1 cellular context compared by ENCODE assay signal in genomic region chr10:14878266-14879054, GRCh38.
TF ChIP-seq lines count a peak whose summit lies in the region.

Gene SUV39H2 (plus strand): TSS chr10:14878866. CDS start chr10:14878889, 23 bp downstream.

TF ChIP-seq in K562, 482 proteins besides CTCF, POLR2A, EP300 and RAD21 (continued from another document and continues in another):
- peak; percentile 94 for TF ChIP-seq MGA (IDR thresholded peaks at IDR 0.05)
- no peak for TF ChIP-seq FOXA1 (IDR thresholded peaks at IDR 0.05; ENCODE audit: borderline replicate concordance)
- TF ChIP-seq ETV5 (CRISPR knock-in tag; IDR thresholded peaks at IDR 0.05; ENCODE audit: low read depth): peak; percentile 44
- TF ChIP-seq RFX5 (IDR thresholded peaks at IDR 0.05; ENCODE audit: low read depth, low read length): no peak
- TF ChIP-seq NFE2L1 (tag; IDR thresholded peaks at IDR 0.05; ENCODE audit: borderline replicate concordance, low read depth): no peak
- no peak for TF ChIP-seq HOXB6 (CRISPR knock-in tag; IDR thresholded peaks at IDR 0.05; ENCODE audit: borderline replicate concordance)
- peak; percentile 74 for TF ChIP-seq MEIS2 (IDR thresholded peaks at IDR 0.05; ENCODE audit: partially characterized antibody)
- no peak for TF ChIP-seq ZNF57 (CRISPR knock-in tag; IDR thresholded peaks at IDR 0.05)
- peak; percentile 20 for TF ChIP-seq CHD1 (IDR thresholded peaks at IDR 0.05; ENCODE audit: low read length)
- TF ChIP-seq PHF20 (IDR thresholded peaks at IDR 0.05; ENCODE audit: partially characterized antibody): peak; percentile 59
- TF ChIP-seq ATF4 (CRISPR knock-in tag; IDR thresholded peaks at IDR 0.05): no peak
- peak; percentile 32 for TF ChIP-seq ETS1 (conservative IDR thresholded peaks at IDR 0.05; ENCODE audit: control insufficient read depth, low read depth, low read length)
- no peak for TF ChIP-seq SRF (CRISPR knock-in tag; IDR thresholded peaks at IDR 0.05)
- peak; percentile 98 for TF ChIP-seq L3MBTL2 (IDR thresholded peaks at IDR 0.05)
- no peak for TF ChIP-seq KDM1A (IDR thresholded peaks at IDR 0.05)
- TF ChIP-seq SIRT6 (IDR thresholded peaks at IDR 0.05; ENCODE audit: low read depth, low read length): no peak
- TF ChIP-seq BCOR (IDR thresholded peaks at IDR 0.05): 0 out of 2 replicates have a peak, but pooled peaks have one; percentile 48
- peak; percentile 80; the same call in 1 of the 2 replicates for TF ChIP-seq HDAC2 (IDR thresholded peaks at IDR 0.05)
- TF ChIP-seq DEAF1 (CRISPR knock-in tag; IDR thresholded peaks at IDR 0.05): 0 out of 2 replicates have a peak, but pooled peaks have one; percentile 2
- no peak for TF ChIP-seq PCBP1 (IDR thresholded peaks at IDR 0.05; ENCODE audit: low read depth, low read length, poor library complexity, severe bottlenecking)
- 0 out of 2 replicates have a peak, but pooled peaks have one; percentile 7 for TF ChIP-seq ZBTB33 (CRISPR knock-in tag; IDR thresholded peaks at IDR 0.05)
- TF ChIP-seq ERF (CRISPR knock-in tag; IDR thresholded peaks at IDR 0.05): 0 out of 2 replicates have a peak, but pooled peaks have one; percentile 8
- TF ChIP-seq BRCA1 (IDR thresholded peaks at IDR 0.05): no peak
- peak; percentile 88; the same call in 1 of the 2 replicates for TF ChIP-seq BRCA1 (CRISPR knock-in tag; IDR thresholded peaks at IDR 0.05)
- TF ChIP-seq REST (CRISPR knock-in tag; IDR thresholded peaks at IDR 0.05; ENCODE audit: low read depth): peak; percentile 30; the same call in 1 of the 2 replicates
- peak; percentile 96 for TF ChIP-seq NKRF (IDR thresholded peaks at IDR 0.05; ENCODE audit: borderline replicate concordance)
- peak; percentile 24; the same call in 1 of the 2 replicates for TF ChIP-seq ARID1B (IDR thresholded peaks at IDR 0.05)
- no peak for TF ChIP-seq YBX1 (IDR thresholded peaks at IDR 0.05)
- 0 out of 2 replicates have a peak, but pooled peaks have one; percentile 44 for TF ChIP-seq GTF2E2 (tag; IDR thresholded peaks at IDR 0.05)
- TF ChIP-seq RNF2 (IDR thresholded peaks at IDR 0.05): peak; percentile 15; the same call in 1 of the 2 replicates
- TF ChIP-seq JUNB (CRISPR knock-in tag; conservative IDR thresholded peaks at IDR 0.05): no peak
- TF ChIP-seq EP400 (IDR thresholded peaks at IDR 0.05): peak; percentile 96
- no peak for TF ChIP-seq ZNF134 (CRISPR knock-in tag; conservative IDR thresholded peaks at IDR 0.05)
- TF ChIP-seq ZFP30 (CRISPR knock-in tag; IDR thresholded peaks at IDR 0.05; ENCODE audit: borderline replicate concordance): no peak
- TF ChIP-seq TBP (optimal IDR thresholded peaks at IDR 0.05; ENCODE audit: low read depth, low read length): peak; percentile 67
- TF ChIP-seq ZNF589 (CRISPR knock-in tag; IDR thresholded peaks at IDR 0.05; ENCODE audit: low read depth): no peak
- TF ChIP-seq SMARCE1 (IDR thresholded peaks at IDR 0.05): peak; percentile 63; the same call in 1 of the 2 replicates
- peak; percentile 70; the same call in 1 of the 2 replicates for TF ChIP-seq TAF7 (tag; IDR thresholded peaks at IDR 0.05)
- no peak for TF ChIP-seq ZNF224 (CRISPR knock-in tag; IDR thresholded peaks at IDR 0.05)
- no peak for TF ChIP-seq FOXM1 (IDR thresholded peaks at IDR 0.05; ENCODE audit: low read depth)
- TF ChIP-seq FOXM1 (CRISPR knock-in tag; IDR thresholded peaks at IDR 0.05; ENCODE audit: low read depth): peak; percentile 58
